ENCODE assay signal across 1 cellular context in genomic region chr2:58930541-58930940, GRCh38.
TF ChIP-seq lines count a peak whose summit lies in the region.

No MANE protein-coding gene starts in this region.

TF ChIP-seq in GM23338, 12 proteins besides CTCF, POLR2A, EP300 and RAD21 (continued from another document):
- no peak for TF ChIP-seq JUNB (IDR thresholded peaks at IDR 0.05; ENCODE audit: unreplicated experiment)
- TF ChIP-seq EZH2phosphoT487 (IDR thresholded peaks at IDR 0.05; ENCODE audit: unreplicated experiment): no peak
- TF ChIP-seq ETS1 (IDR thresholded peaks at IDR 0.05): no peak
